ENCODE assay signal across 1 cellular context in the genomic region with DNA sequence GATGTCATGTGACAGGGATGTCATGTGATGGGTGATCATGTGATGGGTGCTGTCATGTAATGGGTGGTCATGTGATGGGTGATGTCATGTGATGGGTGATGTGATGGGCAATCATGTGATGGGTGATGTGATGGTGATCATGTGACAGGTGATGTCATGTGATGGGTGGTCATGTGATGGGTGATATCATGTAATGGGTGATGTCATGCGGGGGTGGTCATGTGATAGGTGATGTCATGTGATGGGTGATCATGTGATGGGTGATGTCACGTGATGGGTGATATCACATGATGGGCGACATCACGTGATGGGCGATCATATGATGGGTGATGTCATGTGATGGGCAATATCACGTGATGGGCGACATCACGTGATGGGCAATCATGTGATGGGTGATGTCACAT.
TF ChIP-seq lines count a peak whose summit lies in the region.

No MANE protein-coding gene starts in this region.

TF ChIP-seq in HEK293, 187 proteins besides CTCF, POLR2A, EP300 and RAD21 (continued from another document):
- TF ChIP-seq ZNF747 (tag by site-specific recombination; IDR thresholded peaks at IDR 0.05) (peak; percentile 99), ZNF114 (tag by site-specific recombination; IDR thresholded peaks at IDR 0.05) (no peak), ZNF366 (tag by site-specific recombination; conservative IDR thresholded peaks at IDR 0.05) (peak; percentile 65; the same call in 1 of the 2 replicates), ZNF248 (tag by site-specific recombination; IDR thresholded peaks at IDR 0.05) (peak; percentile 92), ZBTB17 (tag by site-specific recombination; IDR thresholded peaks at IDR 0.05) (peak; percentile 19; the same call in 1 of the 2 replicates), ZNF362 (tag by site-specific recombination; IDR thresholded peaks at IDR 0.05) (peak; percentile 64), ZNF341 (tag by site-specific recombination; IDR thresholded peaks at IDR 0.05; ENCODE audit: low read depth) (no peak), ZNF37A (tag by site-specific recombination; IDR thresholded peaks at IDR 0.05) (no peak), ZNF146 (tag by site-specific recombination; IDR thresholded peaks at IDR 0.05) (no peak; the same call in 1 of the 2 replicates), ZNF692 (tag by site-specific recombination; IDR thresholded peaks at IDR 0.05) (no peak), ZNF843 (tag by site-specific recombination; IDR thresholded peaks at IDR 0.05) (no peak), ZNF155 (tag by site-specific recombination; IDR thresholded peaks at IDR 0.05) (no peak; the same call in 1 of the 2 replicates), ZNF571 (tag by site-specific recombination; IDR thresholded peaks at IDR 0.05) (peak; percentile 92), SETDB1 (IDR thresholded peaks at IDR 0.05; ENCODE audit: insufficient read length, low read length) (peak; percentile 61), EGR2 (tag by site-specific recombination; IDR thresholded peaks at IDR 0.05; ENCODE audit: low read depth) (peak; percentile 29), KLF17 (tag by site-specific recombination; IDR thresholded peaks at IDR 0.05) (peak; percentile 14), ZNF24 (tag by site-specific recombination; IDR thresholded peaks at IDR 0.05) (peak; percentile 44), ZNF488 (tag by site-specific recombination; IDR thresholded peaks at IDR 0.05) (no peak; the same call in 1 of the 2 replicates), ZNF280D (tag by site-specific recombination; IDR thresholded peaks at IDR 0.05) (peak; percentile 77), ZXDB (tag by site-specific recombination; IDR thresholded peaks at IDR 0.05) (peak; percentile 21; the same call in 1 of the 2 replicates), ZNF585B (tag by site-specific recombination; IDR thresholded peaks at IDR 0.05) (no peak), KLF9 (tag by site-specific recombination; IDR thresholded peaks at IDR 0.05; ENCODE audit: low read depth) (peak; percentile 6; the same call in 1 of the 2 replicates), ZSCAN30 (tag by site-specific recombination; IDR thresholded peaks at IDR 0.05) (no peak), ZNF792 (tag by site-specific recombination; IDR thresholded peaks at IDR 0.05) (peak; percentile 5; the same call in 1 of the 2 replicates), ZNF510 (tag by site-specific recombination; IDR thresholded peaks at IDR 0.05; ENCODE audit: insufficient replicate concordance) (no peak), WT1 (tag by site-specific recombination; IDR thresholded peaks at IDR 0.05) (peak; percentile 53; the same call in 1 of the 2 replicates), ZNF132 (tag by site-specific recombination; IDR thresholded peaks at IDR 0.05; ENCODE audit: borderline replicate concordance) (no peak), ZNF184 (tag by site-specific recombination; IDR thresholded peaks at IDR 0.05) (no peak), ZNF473 (tag by site-specific recombination; IDR thresholded peaks at IDR 0.05) (0 out of 2 replicates have a peak, but pooled peaks have one; percentile 26), ZNF777 (tag by site-specific recombination; IDR thresholded peaks at IDR 0.05; ENCODE audit: borderline replicate concordance) (no peak), ZNF394 (tag by site-specific recombination; IDR thresholded peaks at IDR 0.05; ENCODE audit: borderline replicate concordance) (peak; percentile 54; the same call in 1 of the 2 replicates), GLIS2 (tag by site-specific recombination; IDR thresholded peaks at IDR 0.05) (no peak; the same call in 1 of the 2 replicates)
- TF ChIP-seq, protein P1, sequence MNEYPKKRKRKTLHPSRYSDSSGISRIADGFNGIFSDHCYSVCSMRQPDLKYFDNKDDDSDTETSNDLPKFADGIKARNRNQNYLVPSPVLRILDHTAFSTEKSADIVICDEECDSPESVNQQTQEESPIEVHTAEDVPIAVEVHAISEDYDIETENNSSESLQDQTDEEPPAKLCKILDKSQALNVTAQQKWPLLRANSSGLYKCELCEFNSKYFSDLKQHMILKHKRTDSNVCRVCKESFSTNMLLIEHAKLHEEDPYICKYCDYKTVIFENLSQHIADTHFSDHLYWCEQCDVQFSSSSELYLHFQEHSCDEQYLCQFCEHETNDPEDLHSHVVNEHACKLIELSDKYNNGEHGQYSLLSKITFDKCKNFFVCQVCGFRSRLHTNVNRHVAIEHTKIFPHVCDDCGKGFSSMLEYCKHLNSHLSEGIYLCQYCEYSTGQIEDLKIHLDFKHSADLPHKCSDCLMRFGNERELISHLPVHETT (tag by site-specific recombination; IDR thresholded peaks at IDR 0.05), result peak; percentile 98
- TF ChIP-seq, protein P2, sequence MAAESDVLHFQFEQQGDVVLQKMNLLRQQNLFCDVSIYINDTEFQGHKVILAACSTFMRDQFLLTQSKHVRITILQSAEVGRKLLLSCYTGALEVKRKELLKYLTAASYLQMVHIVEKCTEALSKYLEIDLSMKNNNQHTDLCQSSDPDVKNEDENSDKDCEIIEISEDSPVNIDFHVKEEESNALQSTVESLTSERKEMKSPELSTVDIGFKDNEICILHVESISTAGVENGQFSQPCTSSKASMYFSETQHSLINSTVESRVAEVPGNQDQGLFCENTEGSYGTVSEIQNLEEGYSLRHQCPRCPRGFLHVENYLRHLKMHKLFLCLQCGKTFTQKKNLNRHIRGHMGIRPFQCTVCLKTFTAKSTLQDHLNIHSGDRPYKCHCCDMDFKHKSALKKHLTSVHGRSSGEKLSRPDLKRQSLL (tag by site-specific recombination; IDR thresholded peaks at IDR 0.05), result 0 out of 2 replicates have a peak, but pooled peaks have one; percentile 8
- TF ChIP-seq, protein P3, sequence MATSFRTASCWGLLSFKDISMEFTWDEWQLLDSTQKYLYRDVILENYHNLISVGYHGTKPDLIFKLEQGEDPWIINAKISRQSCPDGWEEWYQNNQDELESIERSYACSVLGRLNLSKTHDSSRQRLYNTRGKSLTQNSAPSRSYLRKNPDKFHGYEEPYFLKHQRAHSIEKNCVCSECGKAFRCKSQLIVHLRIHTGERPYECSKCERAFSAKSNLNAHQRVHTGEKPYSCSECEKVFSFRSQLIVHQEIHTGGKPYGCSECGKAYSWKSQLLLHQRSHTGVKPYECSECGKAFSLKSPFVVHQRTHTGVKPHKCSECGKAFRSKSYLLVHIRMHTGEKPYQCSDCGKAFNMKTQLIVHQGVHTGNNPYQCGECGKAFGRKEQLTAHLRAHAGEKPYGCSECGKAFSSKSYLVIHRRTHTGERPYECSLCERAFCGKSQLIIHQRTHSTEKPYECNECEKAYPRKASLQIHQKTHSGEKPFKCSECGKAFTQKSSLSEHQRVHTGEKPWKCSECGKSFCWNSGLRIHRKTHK (tag by site-specific recombination; IDR thresholded peaks at IDR 0.05), result peak; percentile 63
- TF ChIP-seq, protein P4, sequence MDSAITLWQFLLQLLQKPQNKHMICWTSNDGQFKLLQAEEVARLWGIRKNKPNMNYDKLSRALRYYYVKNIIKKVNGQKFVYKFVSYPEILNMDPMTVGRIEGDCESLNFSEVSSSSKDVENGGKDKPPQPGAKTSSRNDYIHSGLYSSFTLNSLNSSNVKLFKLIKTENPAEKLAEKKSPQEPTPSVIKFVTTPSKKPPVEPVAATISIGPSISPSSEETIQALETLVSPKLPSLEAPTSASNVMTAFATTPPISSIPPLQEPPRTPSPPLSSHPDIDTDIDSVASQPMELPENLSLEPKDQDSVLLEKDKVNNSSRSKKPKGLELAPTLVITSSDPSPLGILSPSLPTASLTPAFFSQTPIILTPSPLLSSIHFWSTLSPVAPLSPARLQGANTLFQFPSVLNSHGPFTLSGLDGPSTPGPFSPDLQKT (IDR thresholded peaks at IDR 0.05; ENCODE audit: borderline replicate concordance, low read depth, low read length), result no peak
- TF ChIP-seq, protein P5, sequence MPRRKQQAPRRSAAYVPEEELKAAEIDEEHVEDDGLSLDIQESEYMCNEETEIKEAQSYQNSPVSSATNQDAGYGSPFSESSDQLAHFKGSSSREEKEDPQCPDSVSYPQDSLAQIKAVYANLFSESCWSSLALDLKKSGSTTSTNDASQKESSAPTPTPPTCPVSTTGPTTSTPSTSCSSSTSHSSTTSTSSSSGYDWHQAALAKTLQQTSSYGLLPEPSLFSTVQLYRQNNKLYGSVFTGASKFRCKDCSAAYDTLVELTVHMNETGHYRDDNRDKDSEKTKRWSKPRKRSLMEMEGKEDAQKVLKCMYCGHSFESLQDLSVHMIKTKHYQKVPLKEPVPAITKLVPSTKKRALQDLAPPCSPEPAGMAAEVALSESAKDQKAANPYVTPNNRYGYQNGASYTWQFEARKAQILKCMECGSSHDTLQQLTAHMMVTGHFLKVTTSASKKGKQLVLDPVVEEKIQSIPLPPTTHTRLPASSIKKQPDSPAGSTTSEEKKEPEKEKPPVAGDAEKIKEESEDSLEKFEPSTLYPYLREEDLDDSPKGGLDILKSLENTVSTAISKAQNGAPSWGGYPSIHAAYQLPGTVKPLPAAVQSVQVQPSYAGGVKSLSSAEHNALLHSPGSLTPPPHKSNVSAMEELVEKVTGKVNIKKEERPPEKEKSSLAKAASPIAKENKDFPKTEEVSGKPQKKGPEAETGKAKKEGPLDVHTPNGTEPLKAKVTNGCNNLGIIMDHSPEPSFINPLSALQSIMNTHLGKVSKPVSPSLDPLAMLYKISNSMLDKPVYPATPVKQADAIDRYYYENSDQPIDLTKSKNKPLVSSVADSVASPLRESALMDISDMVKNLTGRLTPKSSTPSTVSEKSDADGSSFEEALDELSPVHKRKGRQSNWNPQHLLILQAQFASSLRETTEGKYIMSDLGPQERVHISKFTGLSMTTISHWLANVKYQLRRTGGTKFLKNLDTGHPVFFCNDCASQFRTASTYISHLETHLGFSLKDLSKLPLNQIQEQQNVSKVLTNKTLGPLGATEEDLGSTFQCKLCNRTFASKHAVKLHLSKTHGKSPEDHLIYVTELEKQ (tag by site-specific recombination; IDR thresholded peaks at IDR 0.05; ENCODE audit: borderline replicate concordance), result peak; percentile 53
